ENCODE assay signal across 3 cellular contexts in genomic region chr5:21496926-21497325, GRCh38.
DNase-seq lines count a peak whose midpoint lies in the region; ATAC-seq lines count a peak whose summit lies in the region.
"Not testable (repeated sequence)": the region's sequence is repeated elsewhere in the genome, so short reads cannot be mapped to it uniquely, and the experiment has no call there.

No MANE protein-coding gene starts in this region.

- not testable (repeated sequence) for ATAC-seq in left cardiac atrium; sciatic nerve; aorta (ENCODE audit: low FRiP score)

- 96 to 98% methylated on average over 8 to 9 of the region's 11 CpGs for WGBS in aorta, 2 donors

- DNase-seq in left cardiac atrium = peak; percentile 21
- peak; percentile 42 for DNase-seq in sciatic nerve (ENCODE audit: low spot score)
- peak; percentile 40 to 79 for DNase-seq in aorta

- H3K4me1 ChIP-seq in aorta (ENCODE audit: control insufficient read depth in 1 of 2, insufficient read depth in 2 of 2, low read length in 2 of 2) = not testable (repeated sequence)

- H3K4me3 ChIP-seq in aorta (ENCODE audit: low read length in 2 of 2) = not testable (repeated sequence)

- not testable (repeated sequence) for H3K9me3 ChIP-seq in aorta (ENCODE audit: control insufficient read depth, low read length)

- H3K27me3 ChIP-seq in aorta (ENCODE audit: control insufficient read depth in 1 of 2, insufficient read depth in 2 of 2, low read length in 1 of 2) = not testable (repeated sequence)

- intact Hi-C loops in left cardiac atrium (cut with DNase I); sciatic nerve (cut with DNase I); aorta (cut with DNase I): not testable (repeated sequence)

- not testable (repeated sequence) for H3K36me3 ChIP-seq in aorta (ENCODE audit: control insufficient read depth in 1 of 2, insufficient read depth in 2 of 2, low read length in 1 of 2)

- not testable (repeated sequence) for H3K27ac ChIP-seq in aorta (ENCODE audit: low read depth in 1 of 2, low read length in 2 of 2)
